In the genomic region with DNA sequence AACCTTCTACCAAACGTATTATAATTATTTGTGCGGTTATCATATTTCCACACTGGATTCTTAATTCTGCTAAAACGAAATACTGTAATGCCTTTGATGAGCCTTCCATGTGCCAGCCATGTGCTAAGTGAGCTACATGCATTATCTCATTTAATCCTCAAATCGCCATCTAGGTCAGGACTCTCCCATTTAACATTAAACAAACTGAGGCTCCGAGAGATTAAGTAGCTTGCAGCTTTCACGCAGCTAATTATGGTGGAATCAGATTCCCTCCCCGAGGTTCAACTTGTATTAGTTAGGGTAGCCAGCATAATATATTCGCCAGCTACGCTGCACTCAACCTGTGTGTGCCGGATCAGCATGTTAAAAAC, we compare ENCODE assay signal across 9 cellular contexts. TPM values are rescaled to one million over a fixed set of nuclear protein-coding genes. Genes with fewer than 3 reads are reported as not detected.
DNase-seq lines count a peak whose midpoint lies in the region; ATAC-seq and TF ChIP-seq lines count a peak whose summit lies in the region.
"Had no signal": no experiment of that assay in that cellular context is flagged by ENCODE, and none has a peak within 500 bp of the region (broad histone marks: within the 10 kb centered on the region; RNA-seq: fewer than 3 reads in every experiment).

No MANE protein-coding gene starts in this region.

- TF ChIP-seq CTCF in esophagus muscularis mucosa (IDR thresholded peaks at IDR 0.05) = no peak

- peaks cover 11 to 23% (median 18%) of the 10 kb centered on the region in 4 donors for H3K4me1 ChIP-seq in esophagus muscularis mucosa

- no peak for TF ChIP-seq POLR2A in esophagus muscularis mucosa (IDR thresholded peaks at IDR 0.05; ENCODE audit: low read depth)

- H3K4me1 Mint-ChIP-seq in activated naive CD4-positive, alpha-beta T cell treated with anti-CD3 and anti-CD28 coated beads for 36 hours (ENCODE audit: low read depth) = peaks cover 19% of the 10 kb centered on the region
- peaks cover 54% of the 10 kb centered on the region for H3K4me1 Mint-ChIP-seq in stimulated activated memory B cell treated with anti-CD40 and anti-IgM and Interleukin-4, amounts not matched to agents 10 μg/mL and 1 μg/mL and 100 μg/mL, for 72 hours

- no peaks in the 10 kb centered on the region for H3K9me3 Mint-ChIP-seq in activated naive CD4-positive, alpha-beta T cell treated with anti-CD3 and anti-CD28 coated beads for 36 hours
- H3K9me3 Mint-ChIP-seq in stimulated activated memory B cell treated with anti-CD40 and anti-IgM and Interleukin-4, amounts not matched to agents 10 μg/mL and 1 μg/mL and 100 μg/mL, for 72 hours = no peaks in the 10 kb centered on the region

- no peaks in the 10 kb centered on the region for H3K36me3 Mint-ChIP-seq in activated naive CD4-positive, alpha-beta T cell treated with anti-CD3 and anti-CD28 coated beads for 36 hours (ENCODE audit: low read depth)
- H3K36me3 Mint-ChIP-seq in stimulated activated memory B cell treated with anti-CD40 and anti-IgM and Interleukin-4, amounts not matched to agents 10 μg/mL and 1 μg/mL and 100 μg/mL, for 72 hours = peaks cover 31% of the 10 kb centered on the region

- H3K36me3 ChIP-seq in esophagus muscularis mucosa = no peaks in the 10 kb centered on the region

- H3K27ac Mint-ChIP-seq in activated naive CD4-positive, alpha-beta T cell treated with anti-CD3 and anti-CD28 coated beads for 36 hours = no peak overlapping the region
- peak overlapping the region; percentile 95 for H3K27ac Mint-ChIP-seq in stimulated activated memory B cell treated with anti-CD40 and anti-IgM and Interleukin-4, amounts not matched to agents 10 μg/mL and 1 μg/mL and 100 μg/mL, for 72 hours

- H3K27ac ChIP-seq in esophagus muscularis mucosa (replicated peaks in 1 of 4) = no peak overlapping the region

- peak; percentile 12 for ATAC-seq in SK-N-SH treated with all-trans-retinoic acid at 6 μM for 48 hours
- ATAC-seq in stimulated activated memory B cell treated with anti-CD40 and anti-IgM and Interleukin-4, amounts not matched to agents 10 μg/mL and 1 μg/mL and 100 μg/mL, for 72 hours = no peak
- ATAC-seq in GM21447 (IDR thresholded peaks at IDR 0.05; ENCODE audit: unreplicated experiment) = no peak
- ATAC-seq in GM21526 (IDR thresholded peaks at IDR 0.05; ENCODE audit: low FRiP score, unreplicated experiment) = no peak

- H3K4me3 ChIP-seq in esophagus muscularis mucosa = peak overlapping the region in 3 of 4 donors; percentile 51 to 69 (median 65)

- peaks cover 0 to 15% (median 3%) of the 10 kb centered on the region in 4 donors for H3K27me3 ChIP-seq in esophagus muscularis mucosa

- H3K27me3 Mint-ChIP-seq in activated naive CD4-positive, alpha-beta T cell treated with anti-CD3 and anti-CD28 coated beads for 36 hours (ENCODE audit: low read depth) = peaks cover 7% of the 10 kb centered on the region
- H3K27me3 Mint-ChIP-seq in stimulated activated memory B cell treated with anti-CD40 and anti-IgM and Interleukin-4, amounts not matched to agents 10 μg/mL and 1 μg/mL and 100 μg/mL, for 72 hours = no peaks in the 10 kb centered on the region

- no peak for DNase-seq in activated naive CD4-positive, alpha-beta T cell treated with anti-CD3 and anti-CD28 coated beads for 36 hours
- DNase-seq in activated naive CD4-positive, alpha-beta T cell (lab: John Stamatoyannopoulos, UW) = no peak
- DNase-seq in esophagus muscularis mucosa (ENCODE audit: extremely low spot score) (no peak), GOT3 (lab: John Stamatoyannopoulos, UW) (no peak)

- peak overlapping the region; percentile 88 for H3K4me3 Mint-ChIP-seq in activated naive CD4-positive, alpha-beta T cell treated with anti-CD3 and anti-CD28 coated beads for 36 hours
- H3K4me3 Mint-ChIP-seq in stimulated activated memory B cell treated with anti-CD40 and anti-IgM and Interleukin-4, amounts not matched to agents 10 μg/mL and 1 μg/mL and 100 μg/mL, for 72 hours = peak overlapping the region; percentile 94

- no peaks in the 10 kb centered on the region for H3K9me3 ChIP-seq in esophagus muscularis mucosa

- no peak for TF ChIP-seq EP300 in esophagus muscularis mucosa (IDR thresholded peaks at IDR 0.05)

- CTCF ChIA-PET in activated naive CD4-positive, alpha-beta T cell treated with anti-CD3 and anti-CD28 coated beads for 36 hours (lab: Charles Lee) = interaction anchor here (0.8 to 1.1 kb wide), 4 partner anchors 20 to 75 kb away, joined by 3 to 4 read pairs (median 3); no protein-coding TSS in a partner anchor

- WGBS in esophagus muscularis mucosa = 51% methylated on average over 10 of the region's 10 CpGs

- intact Hi-C loops in activated naive CD4-positive, alpha-beta T cell treated with anti-CD3 and anti-CD28 coated beads for 36 hours (cut with micrococcal nuclease) = no loop called here
- intact Hi-C loops in esophagus muscularis mucosa (cut with DNase I) = no loop called here

TF ChIP-seq in SK-N-SH treated with all-trans-retinoic acid at 6 μM for 48 hours, 23 proteins besides CTCF, POLR2A, EP300 and RAD21:
- TF ChIP-seq CSDC2 (CRISPR knock-in tag; IDR thresholded peaks at IDR 0.05) (no peak), TCF4 (CRISPR knock-in tag; IDR thresholded peaks at IDR 0.05; ENCODE audit: borderline replicate concordance) (no peak), ZNF8 (CRISPR knock-in tag; IDR thresholded peaks at IDR 0.05) (no peak), SNAI2 (CRISPR knock-in tag; IDR thresholded peaks at IDR 0.05) (no peak), ZC3H10 (CRISPR knock-in tag; IDR thresholded peaks at IDR 0.05) (no peak), ISL1 (CRISPR knock-in tag; IDR thresholded peaks at IDR 0.05) (no peak), ZFP30 (CRISPR knock-in tag; IDR thresholded peaks at IDR 0.05) (no peak), PPARA (CRISPR knock-in tag; IDR thresholded peaks at IDR 0.05; ENCODE audit: borderline replicate concordance) (no peak), GLIS3 (CRISPR knock-in tag; IDR thresholded peaks at IDR 0.05) (no peak), TOX (CRISPR knock-in tag; IDR thresholded peaks at IDR 0.05; ENCODE audit: borderline replicate concordance) (no peak), ARNTL (CRISPR knock-in tag; IDR thresholded peaks at IDR 0.05; ENCODE audit: borderline replicate concordance, low read depth) (no peak), ZFP3 (CRISPR knock-in tag; IDR thresholded peaks at IDR 0.05) (no peak)
- TF ChIP-seq, protein P1, sequence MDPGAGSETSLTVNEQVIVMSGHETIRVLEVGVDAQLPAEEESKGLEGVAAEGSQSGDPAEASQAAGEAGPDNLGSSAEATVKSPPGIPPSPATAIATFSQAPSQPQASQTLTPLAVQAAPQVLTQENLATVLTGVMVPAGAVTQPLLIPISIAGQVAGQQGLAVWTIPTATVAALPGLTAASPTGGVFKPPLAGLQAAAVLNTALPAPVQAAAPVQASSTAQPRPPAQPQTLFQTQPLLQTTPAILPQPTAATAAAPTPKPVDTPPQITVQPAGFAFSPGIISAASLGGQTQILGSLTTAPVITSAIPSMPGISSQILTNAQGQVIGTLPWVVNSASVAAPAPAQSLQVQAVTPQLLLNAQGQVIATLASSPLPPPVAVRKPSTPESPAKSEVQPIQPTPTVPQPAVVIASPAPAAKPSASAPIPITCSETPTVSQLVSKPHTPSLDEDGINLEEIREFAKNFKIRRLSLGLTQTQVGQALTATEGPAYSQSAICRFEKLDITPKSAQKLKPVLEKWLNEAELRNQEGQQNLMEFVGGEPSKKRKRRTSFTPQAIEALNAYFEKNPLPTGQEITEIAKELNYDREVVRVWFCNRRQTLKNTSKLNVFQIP (CRISPR knock-in tag; IDR thresholded peaks at IDR 0.05; ENCODE audit: borderline replicate concordance, low read depth) = no peak
- TF ChIP-seq, protein P2, sequence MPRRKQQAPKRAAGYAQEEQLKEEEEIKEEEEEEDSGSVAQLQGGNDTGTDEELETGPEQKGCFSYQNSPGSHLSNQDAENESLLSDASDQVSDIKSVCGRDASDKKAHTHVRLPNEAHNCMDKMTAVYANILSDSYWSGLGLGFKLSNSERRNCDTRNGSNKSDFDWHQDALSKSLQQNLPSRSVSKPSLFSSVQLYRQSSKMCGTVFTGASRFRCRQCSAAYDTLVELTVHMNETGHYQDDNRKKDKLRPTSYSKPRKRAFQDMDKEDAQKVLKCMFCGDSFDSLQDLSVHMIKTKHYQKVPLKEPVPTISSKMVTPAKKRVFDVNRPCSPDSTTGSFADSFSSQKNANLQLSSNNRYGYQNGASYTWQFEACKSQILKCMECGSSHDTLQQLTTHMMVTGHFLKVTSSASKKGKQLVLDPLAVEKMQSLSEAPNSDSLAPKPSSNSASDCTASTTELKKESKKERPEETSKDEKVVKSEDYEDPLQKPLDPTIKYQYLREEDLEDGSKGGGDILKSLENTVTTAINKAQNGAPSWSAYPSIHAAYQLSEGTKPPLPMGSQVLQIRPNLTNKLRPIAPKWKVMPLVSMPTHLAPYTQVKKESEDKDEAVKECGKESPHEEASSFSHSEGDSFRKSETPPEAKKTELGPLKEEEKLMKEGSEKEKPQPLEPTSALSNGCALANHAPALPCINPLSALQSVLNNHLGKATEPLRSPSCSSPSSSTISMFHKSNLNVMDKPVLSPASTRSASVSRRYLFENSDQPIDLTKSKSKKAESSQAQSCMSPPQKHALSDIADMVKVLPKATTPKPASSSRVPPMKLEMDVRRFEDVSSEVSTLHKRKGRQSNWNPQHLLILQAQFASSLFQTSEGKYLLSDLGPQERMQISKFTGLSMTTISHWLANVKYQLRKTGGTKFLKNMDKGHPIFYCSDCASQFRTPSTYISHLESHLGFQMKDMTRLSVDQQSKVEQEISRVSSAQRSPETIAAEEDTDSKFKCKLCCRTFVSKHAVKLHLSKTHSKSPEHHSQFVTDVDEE (CRISPR knock-in tag; IDR thresholded peaks at IDR 0.05) = no peak
- TF ChIP-seq, protein P3, sequence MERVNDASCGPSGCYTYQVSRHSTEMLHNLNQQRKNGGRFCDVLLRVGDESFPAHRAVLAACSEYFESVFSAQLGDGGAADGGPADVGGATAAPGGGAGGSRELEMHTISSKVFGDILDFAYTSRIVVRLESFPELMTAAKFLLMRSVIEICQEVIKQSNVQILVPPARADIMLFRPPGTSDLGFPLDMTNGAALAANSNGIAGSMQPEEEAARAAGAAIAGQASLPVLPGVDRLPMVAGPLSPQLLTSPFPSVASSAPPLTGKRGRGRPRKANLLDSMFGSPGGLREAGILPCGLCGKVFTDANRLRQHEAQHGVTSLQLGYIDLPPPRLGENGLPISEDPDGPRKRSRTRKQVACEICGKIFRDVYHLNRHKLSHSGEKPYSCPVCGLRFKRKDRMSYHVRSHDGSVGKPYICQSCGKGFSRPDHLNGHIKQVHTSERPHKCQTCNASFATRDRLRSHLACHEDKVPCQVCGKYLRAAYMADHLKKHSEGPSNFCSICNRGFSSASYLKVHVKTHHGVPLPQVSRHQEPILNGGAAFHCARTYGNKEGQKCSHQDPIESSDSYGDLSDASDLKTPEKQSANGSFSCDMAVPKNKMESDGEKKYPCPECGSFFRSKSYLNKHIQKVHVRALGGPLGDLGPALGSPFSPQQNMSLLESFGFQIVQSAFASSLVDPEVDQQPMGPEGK (CRISPR knock-in tag; IDR thresholded peaks at IDR 0.05; ENCODE audit: borderline replicate concordance) = no peak

RNA-seq across cellular contexts. Expression of a gene that starts 0.8 kb away (rescaled TPM):
- total RNA-seq in activated naive CD4-positive, alpha-beta T cell treated with anti-CD3 and anti-CD28 coated beads for 36 hours = 1 to 10 TPM; 7.2 to 7.9 TPM
- total RNA-seq in esophagus muscularis mucosa = 10 to 100 TPM in 1 of 4 donors, 1 to 10 TPM in 3; 5.0 to 11.4 (median 7.5) TPM
- total RNA-seq: dermis blood vessel endothelial cell had no signal

RNA-seq across cellular contexts. Expression of a gene that starts 44.7 kb away (rescaled TPM):
- total RNA-seq in activated naive CD4-positive, alpha-beta T cell treated with anti-CD3 and anti-CD28 coated beads for 36 hours = under 1 TPM; 0.20 to 0.43 TPM
- total RNA-seq in esophagus muscularis mucosa = 10 to 100 TPM in 3 of 4 donors, 1 to 10 TPM in 1; 8.7 to 23.9 (median 14.5) TPM

Comparison
In these comparisons a context has a peak if more than half of its experiments do, and no peak if none do; other contexts are left out.
1. RNA of a gene that starts 44.7 kb away (total RNA-seq): 8.7 to 23.9 TPM in esophagus muscularis mucosa; 0.20 to 0.43 TPM in activated naive CD4-positive, alpha-beta T cell treated with anti-CD3 and anti-CD28 coated beads for 36 hours; every median in the first group is over 4 times any median in the second.